9 cellular contexts compared by ENCODE assay signal in the genomic region with DNA sequence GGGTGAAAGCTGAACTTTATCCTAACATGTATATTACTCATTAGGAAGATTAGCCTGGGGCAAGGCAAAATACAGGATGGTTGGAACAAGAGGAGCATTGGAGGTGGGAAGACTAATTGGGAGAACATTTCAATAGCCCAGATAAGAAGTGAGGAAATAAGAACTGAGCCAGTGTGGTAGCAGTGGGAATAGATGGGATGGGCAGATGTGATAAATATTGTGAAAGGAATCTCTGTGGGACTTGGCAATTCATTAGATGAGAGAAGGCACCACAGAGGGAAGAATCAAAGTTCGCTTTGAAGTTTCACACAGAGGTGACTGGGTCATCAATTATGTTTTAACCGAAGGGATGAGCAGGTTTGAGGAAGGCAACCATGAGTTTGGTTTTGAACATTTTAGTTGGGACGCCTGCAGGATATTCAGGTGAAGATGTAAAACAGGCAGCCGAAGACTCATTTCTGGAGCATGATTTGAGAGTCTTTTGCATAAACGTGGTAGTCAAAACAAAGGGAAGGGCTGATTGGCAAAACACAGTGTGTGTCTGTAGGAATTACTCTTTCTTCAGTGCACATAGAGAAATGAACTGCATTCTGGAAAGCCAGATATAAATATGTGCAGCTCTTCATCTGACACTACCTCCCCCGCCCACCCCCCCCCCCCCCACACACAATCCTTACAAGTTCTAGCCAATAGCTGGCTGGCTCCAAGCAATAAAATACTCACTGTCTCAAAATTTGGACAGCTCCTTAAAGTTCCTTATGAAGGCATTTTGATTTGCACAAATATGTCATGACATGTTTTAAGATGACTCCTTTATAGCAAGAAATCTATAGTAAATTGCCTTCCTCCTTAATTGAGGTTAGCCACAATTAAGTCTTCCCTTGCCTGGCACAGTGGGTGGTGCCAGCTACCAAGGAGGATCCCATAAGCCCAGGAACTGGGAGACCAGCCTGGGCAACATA. TPM values are rescaled to one million over a fixed set of nuclear protein-coding genes. Genes with fewer than 3 reads are reported as not detected.
DNase-seq lines count a peak whose midpoint lies in the region; ATAC-seq and TF ChIP-seq lines count a peak whose summit lies in the region.
"Had no signal": no experiment of that assay in that cellular context is flagged by ENCODE, and none has a peak within 500 bp of the region (broad histone marks: within the 10 kb centered on the region; RNA-seq: fewer than 3 reads in every experiment).

No MANE protein-coding gene starts in this region.

- H3K27me3 ChIP-seq in CD4-positive, alpha-beta T cell (ENCODE audit: control insufficient read depth, insufficient read depth, low read length) = no peaks in the 10 kb centered on the region
- no peaks in the 10 kb centered on the region for H3K27me3 ChIP-seq in suprapubic skin
- H3K27me3 ChIP-seq: pancreas had no signal

- no peak overlapping the region for H3K27ac ChIP-seq in CD4-positive, alpha-beta T cell (ENCODE audit: low read depth, low read length)
- H3K27ac ChIP-seq in suprapubic skin = peak overlapping the region; percentile 89

- in situ Hi-C loops in SK-MEL-5 (cut with HindIII; ENCODE audit: low pct_unique_long_range_greater_than_20kb, low sequenced_read_pairs) = no loop called here

- POLR2A ChIA-PET in CD4-positive, alpha-beta T cell (lab: Charles Lee) = interaction anchor here (0.9 to 3.2 kb wide), 5 partner anchors 44 to 240 kb away, joined by 3 to 30 read pairs (median 5); partner anchors contain the start of genes ACTR2, CEP68 and RAB1A

- no peak for TF ChIP-seq EP300 in suprapubic skin (IDR thresholded peaks at IDR 0.05)

- H3K4me3 ChIP-seq in fibroblast of pulmonary artery (replicated peaks; ENCODE audit: low read depth, low read length) (peak overlapping the region; percentile 75), suprapubic skin (peak overlapping the region; percentile 83)

- no peaks in the 10 kb centered on the region for H3K9me3 Mint-ChIP-seq in CD4-positive, alpha-beta T cell

- ATAC-seq in CD4-positive, alpha-beta T cell (ENCODE audit: poor library complexity) = no peak
- peak; percentile 37 for ATAC-seq in GM19395 (IDR thresholded peaks at IDR 0.05; ENCODE audit: unreplicated experiment)

- no peaks in the 10 kb centered on the region for H3K36me3 Mint-ChIP-seq in CD4-positive, alpha-beta T cell (ENCODE audit: low read depth)

- intact Hi-C loops in CD4-positive, alpha-beta T cell (cut with DNase I, micrococcal nuclease) = no loop called here

- no peak for TF ChIP-seq CTCF in CD4-positive, alpha-beta T cell (IDR thresholded peaks at IDR 0.05)
- TF ChIP-seq CTCF in fibroblast of pulmonary artery (IDR thresholded peaks at IDR 0.05; ENCODE audit: low read length, missing control alignments) (no peak), suprapubic skin (IDR thresholded peaks at IDR 0.05) (no peak)

- H3K4me1 ChIP-seq in suprapubic skin = peaks cover 42% of the 10 kb centered on the region

- CTCF ChIA-PET in CD4-positive, alpha-beta T cell (lab: Charles Lee) = interaction anchor here (1.0 kb wide), 1 partner anchor 70 kb away, joined by 3 read pairs; no protein-coding TSS in a partner anchor

- H3K36me3 ChIP-seq in suprapubic skin = no peaks in the 10 kb centered on the region
- H3K36me3 ChIP-seq: pancreas had no signal

- peak overlapping the region; percentile 6 for H3K27ac Mint-ChIP-seq in CD4-positive, alpha-beta T cell

- DNase-seq in CD4-positive, alpha-beta T cell = no peak
- DNase-seq in SK-MEL-5 (ENCODE audit: low read depth, low spot score) = peak; percentile 79
- peak; percentile 36 for DNase-seq in fibroblast of pulmonary artery (ENCODE audit: low read depth)
- no peak for DNase-seq in suprapubic skin (ENCODE audit: low spot score in 2 of 2)
- no peak for DNase-seq in stimulated activated naive CD4-positive, alpha-beta T cell treated with Interleukin-2 at 50 U/mL for 16 hours (lab: John Stamatoyannopoulos, UW)
- no peak for DNase-seq in erythroblast (lab: John Stamatoyannopoulos, UW)
- DNase-seq in NCI-H510A treated with DMSO at 0.1 percent for 48 hours (lab: John Stamatoyannopoulos, UW) = no peak

- peaks cover 26% of the 10 kb centered on the region for H3K4me1 Mint-ChIP-seq in CD4-positive, alpha-beta T cell (ENCODE audit: low read depth)

- WGBS in suprapubic skin = 26% methylated on average over 6 of the region's 6 CpGs

- peak overlapping the region; percentile 80 for H3K4me3 Mint-ChIP-seq in CD4-positive, alpha-beta T cell

- peaks cover 4% of the 10 kb centered on the region for H3K27me3 Mint-ChIP-seq in CD4-positive, alpha-beta T cell

- no peaks in the 10 kb centered on the region for H3K9me3 ChIP-seq in CD4-positive, alpha-beta T cell (ENCODE audit: control insufficient read depth, low read length)
- H3K9me3 ChIP-seq in suprapubic skin = no peaks in the 10 kb centered on the region
- H3K9me3 ChIP-seq: pancreas had no signal

- no peak for TF ChIP-seq POLR2A in suprapubic skin (IDR thresholded peaks at IDR 0.05)
- TF ChIP-seq POLR2A in erythroblast (IDR thresholded peaks at IDR 0.05; ENCODE audit: low read length) = no peak

RNA-seq across cellular contexts. Expression of gene SLC1A4, which starts 1.9 kb away (rescaled TPM):
- total RNA-seq in CD4-positive, alpha-beta T cell = 1 to 10 TPM; 2.4 to 2.8 TPM
- 704 and 722 TPM in 2 replicates for total RNA-seq in SK-MEL-5 (2014; rRNA removed; shearing (Covaris generic))
- 500 and 630 TPM in 2 replicates for polyA plus RNA-seq in SK-MEL-5 (2015; cell fraction: cytosol; rRNA removed)
- polyA plus RNA-seq in SK-MEL-5 (2015; cell fraction: nucleus; rRNA removed) = 290 and 296 TPM in 2 replicates
- 10 to 100 TPM; 12.9 to 39.5 (median 29.0) TPM for total RNA-seq in suprapubic skin

Comparison
In these comparisons a context has a peak if more than half of its experiments do, and no peak if none do; other contexts are left out.
1. DNase-seq: peak in SK-MEL-5 (single experiment) and fibroblast of pulmonary artery (single experiment); none in CD4-positive, alpha-beta T cell (0 of 10), suprapubic skin (0 of 2), stimulated activated naive CD4-positive, alpha-beta T cell treated with Interleukin-2 at 50 U/mL for 16 hours (single experiment), erythroblast (0 of 2) and NCI-H510A treated with DMSO at 0.1 percent for 48 hours (single experiment).
2. RNA of gene SLC1A4, which starts 1.9 kb away (total RNA-seq): 704 to 722 TPM in SK-MEL-5; 12.9 to 39.5 TPM in suprapubic skin and 2.4 to 2.8 TPM in CD4-positive, alpha-beta T cell; every median in the first group is over 10 times any median in the second.